In genomic region chr7:4737300-4737699, GRCh38 we compare ENCODE assay signal across 22 cellular contexts. TPM values are rescaled to one million over a fixed set of nuclear protein-coding genes. Genes with fewer than 3 reads are reported as not detected.
DNase-seq lines count a peak whose midpoint lies in the region; ATAC-seq and TF ChIP-seq lines count a peak whose summit lies in the region.
"Had no signal": no experiment of that assay in that cellular context is flagged by ENCODE, and none has a peak within 500 bp of the region (broad histone marks: within the 10 kb centered on the region; RNA-seq: fewer than 3 reads in every experiment).

No MANE protein-coding gene starts in this region.

- peak overlapping the region; percentile 29 for H3K27ac Mint-ChIP-seq in activated CD4-positive, alpha-beta T cell treated with anti-CD3 and anti-CD28 coated beads, Interleukin-2, amount 10 ng/mL, durations not matched to agents 24 days and 14 days
- peak overlapping the region; percentile 39 for H3K27ac Mint-ChIP-seq in HFFc6
- H3K27ac Mint-ChIP-seq in brain, result peak overlapping the region in 3 of 5 experiments; percentile 46 to 72 (median 68)
- peak overlapping the region; percentile 95 for H3K27ac Mint-ChIP-seq in osteocyte (ENCODE audit: unreplicated experiment)
- H3K27ac Mint-ChIP-seq: activated T-cell treated with anti-CD3 and anti-CD28 coated beads, Interleukin-2, amount 50 U/mL, for 72 hours; GM23338 had no signal

- intact Hi-C loops in activated CD4-positive, alpha-beta T cell treated with anti-CD3 and anti-CD28 coated beads, Interleukin-2, amount 10 ng/mL, durations not matched to agents 24 days and 14 days (cut with micrococcal nuclease), result no loop called here

- peaks cover 54% of the 10 kb centered on the region for H3K4me1 Mint-ChIP-seq in activated CD4-positive, alpha-beta T cell treated with anti-CD3 and anti-CD28 coated beads, Interleukin-2, amount 10 ng/mL, durations not matched to agents 24 days and 14 days
- H3K4me1 Mint-ChIP-seq in HFFc6 (ENCODE audit: low read depth) (peaks cover 36% of the 10 kb centered on the region), brain (peaks cover 45% of the 10 kb centered on the region), osteocyte (ENCODE audit: unreplicated experiment) (peaks cover 28% of the 10 kb centered on the region)

- H3K4me3 Mint-ChIP-seq in activated CD4-positive, alpha-beta T cell treated with anti-CD3 and anti-CD28 coated beads, Interleukin-2, amount 10 ng/mL, durations not matched to agents 24 days and 14 days, result no peak overlapping the region
- H3K4me3 Mint-ChIP-seq in HFFc6 (no peak overlapping the region), brain (peak overlapping the region in 1 of 5 experiments; percentile 42), osteocyte (ENCODE audit: unreplicated experiment) (no peak overlapping the region)
- H3K4me3 Mint-ChIP-seq: activated naive CD8-positive, alpha-beta T cell treated with anti-CD3 and anti-CD28 coated beads, Interleukin-2, amount 10 ng/mL, durations not matched to agents 7 days and 5 days; GM23338 had no signal

- H3K9me3 Mint-ChIP-seq in activated CD4-positive, alpha-beta T cell treated with anti-CD3 and anti-CD28 coated beads, Interleukin-2, amount 10 ng/mL, durations not matched to agents 24 days and 14 days, result no peaks in the 10 kb centered on the region
- H3K9me3 Mint-ChIP-seq in HFFc6 (no peaks in the 10 kb centered on the region), brain (peaks cover 0 to 4% (median 0%) of the 10 kb centered on the region in 5 experiments), osteocyte (ENCODE audit: unreplicated experiment) (no peaks in the 10 kb centered on the region)
- H3K9me3 Mint-ChIP-seq: activated naive CD8-positive, alpha-beta T cell treated with anti-CD3 and anti-CD28 coated beads, Interleukin-2, amount 10 ng/mL, durations not matched to agents 7 days and 5 days; activated T-cell treated with anti-CD3 and anti-CD28 coated beads, Interleukin-2, amount 50 U/mL, for 72 hours; GM23338; stimulated activated naive B cell treated with anti-CD40 and anti-IgM and Interleukin-4, amounts not matched to agents 10 μg/mL and 1 μg/mL and 100 μg/mL, for 72 hours had no signal

- H3K27me3 Mint-ChIP-seq in activated CD4-positive, alpha-beta T cell treated with anti-CD3 and anti-CD28 coated beads, Interleukin-2, amount 10 ng/mL, durations not matched to agents 24 days and 14 days, result no peaks in the 10 kb centered on the region
- H3K27me3 Mint-ChIP-seq in HFFc6 (ENCODE audit: insufficient read depth) (peaks cover 1% of the 10 kb centered on the region), brain (no peaks in the 10 kb centered on the region), osteocyte (ENCODE audit: unreplicated experiment) (no peaks in the 10 kb centered on the region)
- H3K27me3 Mint-ChIP-seq: activated naive CD8-positive, alpha-beta T cell treated with anti-CD3 and anti-CD28 coated beads, Interleukin-2, amount 10 ng/mL, durations not matched to agents 7 days and 5 days; stimulated activated naive B cell treated with anti-CD40 and anti-IgM and Interleukin-4, amounts not matched to agents 10 μg/mL and 1 μg/mL and 100 μg/mL, for 72 hours had no signal

- no peak for DNase-seq in activated CD4-positive, alpha-beta T cell treated with anti-CD3 and anti-CD28 coated beads, Interleukin-2, amount 10 ng/mL, durations not matched to agents 24 days and 14 days
- DNase-seq in activated CD4-positive, alpha-beta T cell treated with anti-CD3 and anti-CD28 coated beads, Interleukin-2, amount 50 U/mL, for 48 hours, result no peak
- no peak for DNase-seq in HFFc6
- no peak for DNase-seq in osteocyte (ENCODE audit: extremely low spot score, unreplicated experiment)
- no peak for DNase-seq in activated CD4-positive, CD25-positive, alpha-beta regulatory T cell treated with anti-CD3 and anti-CD28 coated beads, Interleukin-2, amount 50 U/mL, for 72 hours
- DNase-seq: activated naive CD8-positive, alpha-beta T cell treated with anti-CD3 and anti-CD28 coated beads, Interleukin-2, amount 10 ng/mL, durations not matched to agents 7 days and 5 days; activated T-cell treated with anti-CD3 and anti-CD28 coated beads, Interleukin-2, amount 50 U/mL, for 72 hours; AML-193; effector CD4-positive, alpha-beta T cell; foreskin melanocyte; hippocampal formation; left ventricle myocardium superior; NCI-H146; NCI-H2171 treated with DMSO at 0.1 percent for 48 hours; NCI-H69; small intestine; stimulated activated naive B cell treated with anti-CD40 and anti-IgM and Interleukin-4, amounts not matched to agents 10 μg/mL and 1 μg/mL and 100 μg/mL, for 72 hours had no signal

- TF ChIP-seq CTCF in HFFc6 (IDR thresholded peaks at IDR 0.05) (no peak), brain (conservative IDR thresholded peaks at IDR 0.05) (no peak), osteocyte (IDR thresholded peaks at IDR 0.05) (no peak)

- no peak for ATAC-seq in GM18858 (IDR thresholded peaks at IDR 0.05; ENCODE audit: unreplicated experiment)
- ATAC-seq in HG02763 (IDR thresholded peaks at IDR 0.05; ENCODE audit: unreplicated experiment), result no peak
- ATAC-seq: activated T-cell treated with anti-CD3 and anti-CD28 coated beads, Interleukin-2, amount 50 U/mL, for 72 hours; esophagus mucosa; GM23338; left ventricle myocardium superior; stimulated activated naive B cell treated with anti-CD40 and anti-IgM and Interleukin-4, amounts not matched to agents 10 μg/mL and 1 μg/mL and 100 μg/mL, for 72 hours had no signal

- peaks cover 28% of the 10 kb centered on the region for H3K36me3 Mint-ChIP-seq in activated CD4-positive, alpha-beta T cell treated with anti-CD3 and anti-CD28 coated beads, Interleukin-2, amount 10 ng/mL, durations not matched to agents 24 days and 14 days (ENCODE audit: low read depth)
- H3K36me3 Mint-ChIP-seq in HFFc6 (ENCODE audit: low read depth) (peaks cover 23% of the 10 kb centered on the region), brain (peaks cover 54% of the 10 kb centered on the region), osteocyte (ENCODE audit: unreplicated experiment) (peaks cover 28% of the 10 kb centered on the region)

RNA-seq across cellular contexts. Expression of gene AP5Z1, which starts 38.1 kb away (rescaled TPM):
- 42.2 and 44.4 TPM in 2 replicates for total RNA-seq in activated CD4-positive, alpha-beta T cell treated with anti-CD3 and anti-CD28 coated beads, Interleukin-2, amount 10 ng/mL, durations not matched to agents 24 days and 14 days
- total RNA-seq in HFFc6 (2021; fragmentation: NEBNext Ultra II Directional; extraction: Animal tissue kit (Norgen Biotek cat#: 25700)), result 10 to 100 TPM; 39.8 to 50.4 (median 42.1) TPM
- polyA plus RNA-seq in brain (ENCODE audit: insufficient read depth, low read depth, low replicate concordance), result 19.5 TPM
- total RNA-seq in osteocyte, result 50.2 and 55.0 TPM in 2 replicates

RNA-seq across cellular contexts. Expression of gene FOXK1, which starts 55.2 kb away (rescaled TPM):
- 36.6 TPM in 2 replicates for total RNA-seq in activated CD4-positive, alpha-beta T cell treated with anti-CD3 and anti-CD28 coated beads, Interleukin-2, amount 10 ng/mL, durations not matched to agents 24 days and 14 days
- total RNA-seq in HFFc6 (2021; fragmentation: NEBNext Ultra II Directional; extraction: Animal tissue kit (Norgen Biotek cat#: 25700)), result 10 to 100 TPM; 33.8 to 39.4 (median 36.2) TPM
- polyA plus RNA-seq in brain (ENCODE audit: insufficient read depth, low read depth, low replicate concordance), result 8.0 TPM
- 56.2 and 63.1 TPM in 2 replicates for total RNA-seq in osteocyte

Comparison
In these comparisons a context has a peak if more than half of its experiments do, and no peak if none do; other contexts are left out.
1. H3K27ac Mint-ChIP-seq: peak in every context shown above with its lines; median percentile 95 in osteocyte; 68 in brain; 39 in HFFc6; 29 in activated CD4-positive, alpha-beta T cell treated with anti-CD3 and anti-CD28 coated beads, Interleukin-2, amount 10 ng/mL, durations not matched to agents 24 days and 14 days.